In the genomic region with DNA sequence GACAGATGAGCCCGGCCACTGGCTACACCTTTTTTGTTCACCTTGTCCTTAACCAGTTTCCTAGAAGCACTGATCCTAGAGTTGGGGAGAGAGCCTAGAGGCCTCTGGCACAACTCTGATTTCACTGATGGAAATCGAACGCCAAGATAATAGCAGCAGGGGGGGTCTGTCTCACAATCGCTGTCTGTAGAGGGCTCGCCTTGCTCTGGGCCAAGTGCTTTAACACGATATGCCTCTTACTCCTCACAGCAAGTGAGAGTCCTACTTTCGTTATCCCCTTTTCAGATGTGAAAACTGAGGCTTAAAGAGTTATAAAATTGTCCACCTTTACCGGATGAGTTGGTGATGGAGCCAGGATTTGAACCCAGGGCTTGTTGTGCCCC, we compare ENCODE assay signal across 8 cellular contexts.
DNase-seq lines count a peak whose midpoint lies in the region; ATAC-seq, FAIRE-seq and TF ChIP-seq lines count a peak whose summit lies in the region.

No MANE protein-coding gene starts in this region.

- H3K4me3 Mint-ChIP-seq in nephron progenitor cell = peak overlapping the region; percentile 86

- no peak overlapping the region for H3K27ac Mint-ChIP-seq in nephron progenitor cell

- no peaks in the 10 kb centered on the region for H3K9me3 Mint-ChIP-seq in nephron progenitor cell

- peaks cover 16% of the 10 kb centered on the region for H3K36me3 Mint-ChIP-seq in nephron progenitor cell (ENCODE audit: low read depth)

- no peaks in the 10 kb centered on the region for H3K27me3 ChIP-seq in effector memory CD4-positive, alpha-beta T cell (replicated peaks; ENCODE audit: control insufficient read depth, insufficient read depth, low read length, poor library complexity, severe bottlenecking)

- H3K9me3 ChIP-seq in effector memory CD4-positive, alpha-beta T cell (ENCODE audit: control insufficient read depth, low read length) = no peaks in the 10 kb centered on the region

- H3K4me1 Mint-ChIP-seq in nephron progenitor cell = peaks cover 79% of the 10 kb centered on the region

- peak; percentile 5 for DNase-seq in NCI-H345 (lab: John Stamatoyannopoulos, UW)
- no peak for DNase-seq in effector memory CD4-positive, alpha-beta T cell
- DNase-seq in nephron progenitor cell = no peak
- DNase-seq in NCI-H2107 (lab: John Stamatoyannopoulos, UW) = no peak
- no peak for DNase-seq in EL
- DNase-seq in HTR-8/SVneo (ENCODE audit: insufficient read length, low spot score) = no peak

- H3K27me3 Mint-ChIP-seq in nephron progenitor cell (ENCODE audit: low read depth, poor library complexity) = peaks cover 12% of the 10 kb centered on the region

- peaks cover 17% of the 10 kb centered on the region for H3K4me1 ChIP-seq in effector memory CD4-positive, alpha-beta T cell (ENCODE audit: control insufficient read depth, insufficient read depth, low read length, poor library complexity, severe bottlenecking)

- no peak for ATAC-seq in HG03442 (IDR thresholded peaks at IDR 0.05; ENCODE audit: unreplicated experiment)

- H3K36me3 ChIP-seq in effector memory CD4-positive, alpha-beta T cell (ENCODE audit: control insufficient read depth, insufficient read depth, low read length) = no peaks in the 10 kb centered on the region

- no peak for TF ChIP-seq CTCF in C4-2B (conservative IDR thresholded peaks at IDR 0.05)
- TF ChIP-seq CTCF in nephron progenitor cell (IDR thresholded peaks at IDR 0.05) = no peak

- peak overlapping the region; percentile 87; the same call in 1 of the 2 replicates for H3K27ac ChIP-seq in C4-2B
- no peak overlapping the region for H3K27ac ChIP-seq in effector memory CD4-positive, alpha-beta T cell (ENCODE audit: insufficient read depth, low read length, poor library complexity, severe bottlenecking)

- peak overlapping the region; percentile 70 for H3K4me3 ChIP-seq in effector memory CD4-positive, alpha-beta T cell (ENCODE audit: insufficient read depth, low read depth, low read length, poor library complexity, severe bottlenecking)

- no peak for FAIRE-seq in HTR-8/SVneo (lab: Jason Lieb, UNC)
